Comparison of ENCODE assay signal across 17 cellular contexts in genomic region chr20:61445741-61446140, GRCh38.
DNase-seq lines count a peak whose midpoint lies in the region; TF ChIP-seq lines count a peak whose summit lies in the region.
"Had no signal": no experiment of that assay in that cellular context is flagged by ENCODE, and none has a peak within 500 bp of the region (broad histone marks: within the 10 kb centered on the region; RNA-seq: fewer than 3 reads in every experiment).

No MANE protein-coding gene starts in this region.

- no peak overlapping the region for H3K23ac ChIP-seq in neuronal stem cell (ENCODE audit: low read depth, low read length, poor library complexity)

- H3K27me3 ChIP-seq in endodermal cell (ENCODE audit: control insufficient read depth, insufficient read depth, low read length, poor library complexity, severe bottlenecking) (no peaks in the 10 kb centered on the region), neuronal stem cell (ENCODE audit: control insufficient read depth in 3 of 3, insufficient read depth in 3 of 3, low read depth in 1 of 3, low read length in 3 of 3) (no peaks in the 10 kb centered on the region)

- H3K36me3 Mint-ChIP-seq in endodermal cell (ENCODE audit: low read depth): no peaks in the 10 kb centered on the region
- H3K36me3 Mint-ChIP-seq: CD8-positive, alpha-beta memory T cell had no signal

- H4K8ac ChIP-seq in neuronal stem cell (ENCODE audit: low read depth, low read length): no peak overlapping the region

- no peak overlapping the region for H2BK5ac ChIP-seq in neuronal stem cell (ENCODE audit: low read length)

- DNase-seq in Daoy (ENCODE audit: low read depth): peak; percentile 39
- peak; percentile 11 for DNase-seq in RPMI7951 (ENCODE audit: low read depth)
- DNase-seq in endodermal cell: no peak
- no peak for DNase-seq in neuronal stem cell (ENCODE audit: low spot score)
- no peak for DNase-seq in HUDEP-2 (lab: John Stamatoyannopoulos, UW; ENCODE audit: unreplicated experiment in 76 of 76)
- no peak for DNase-seq in DMS153 treated with DMSO at 0.1 percent for 48 hours (lab: John Stamatoyannopoulos, UW; ENCODE audit: unreplicated experiment)
- no peak for DNase-seq in NCI-H2107 treated with DMSO at 0.1 percent for 48 hours (lab: John Stamatoyannopoulos, UW; ENCODE audit: unreplicated experiment)
- DNase-seq in C1 segment of cervical spinal cord (lab: John Stamatoyannopoulos, UW): no peak
- DNase-seq: Caco-2; CD8-positive, alpha-beta memory T cell; DMS53; GOT3; HCEC 1CT; HFFc6; IMR-90 had no signal

- H2BK120ac ChIP-seq in neuronal stem cell (ENCODE audit: low read depth, low read length): no peak overlapping the region

- H3K79me1 ChIP-seq in neuronal stem cell (ENCODE audit: low read depth, low read length): no peaks in the 10 kb centered on the region

- H3K27ac ChIP-seq in endodermal cell (ENCODE audit: low read depth, low read length) (no peak overlapping the region), neuronal stem cell (replicated peaks; ENCODE audit: low read length) (no peak overlapping the region)
- H3K27ac ChIP-seq: 22Rv1 had no signal

- H3K36me3 ChIP-seq in endodermal cell (ENCODE audit: control insufficient read depth, insufficient read depth, low read length): no peaks in the 10 kb centered on the region
- no peaks in the 10 kb centered on the region for H3K36me3 ChIP-seq in neuronal stem cell (replicated peaks in 1 of 2; ENCODE audit: control insufficient read depth in 2 of 2, insufficient read depth in 2 of 2, low read length in 2 of 2)

- TF ChIP-seq CTCF in endodermal cell (conservative IDR thresholded peaks at IDR 0.05): no peak

- H3K27me3 Mint-ChIP-seq in endodermal cell (ENCODE audit: insufficient read depth): no peaks in the 10 kb centered on the region

- H3K14ac ChIP-seq in neuronal stem cell (ENCODE audit: low read length): no peak overlapping the region

- H3K18ac ChIP-seq in neuronal stem cell (ENCODE audit: low read length): peak overlapping the region; percentile 58

- no peak overlapping the region for H4K91ac ChIP-seq in neuronal stem cell (ENCODE audit: low read depth, low read length, poor library complexity)

- no peak overlapping the region for H3K4me3 Mint-ChIP-seq in endodermal cell
- H3K4me3 Mint-ChIP-seq: CD8-positive, alpha-beta memory T cell; HFFc6 had no signal

- peaks cover 17% of the 10 kb centered on the region for H3K4me1 ChIP-seq in endodermal cell (ENCODE audit: control insufficient read depth, insufficient read depth, low read length)
- H3K4me1 ChIP-seq in neuronal stem cell (ENCODE audit: control insufficient read depth in 2 of 2, insufficient read depth in 1 of 2, low read depth in 1 of 2, low read length in 2 of 2): peaks cover 32 to 34% of the 10 kb centered on the region in 2 donors

- H2AK5ac ChIP-seq in neuronal stem cell (ENCODE audit: low read depth, low read length): peak overlapping the region; percentile 67

- H3K4ac ChIP-seq in neuronal stem cell (ENCODE audit: low read length): no peak overlapping the region

- no peak overlapping the region for H2AFZ ChIP-seq in neuronal stem cell (ENCODE audit: low read length)

- H3K4me2 ChIP-seq in neuronal stem cell (ENCODE audit: insufficient read depth, low read length, poor library complexity, severe bottlenecking): no peak overlapping the region

- H2BK12ac ChIP-seq in neuronal stem cell (ENCODE audit: low read length): peak overlapping the region; percentile 78

- H3K9ac ChIP-seq in endodermal cell (ENCODE audit: extremely low read depth, low read length, poor library complexity, severe bottlenecking): no peak overlapping the region
- H3K9ac ChIP-seq in neuronal stem cell (ENCODE audit: low read depth, low read length, poor library complexity): no peak overlapping the region

- peak overlapping the region; percentile 14 for H3K27ac Mint-ChIP-seq in endodermal cell
- H3K27ac Mint-ChIP-seq: CD8-positive, alpha-beta memory T cell; HFFc6 had no signal

- H2BK15ac ChIP-seq in neuronal stem cell (ENCODE audit: low read length): no peak overlapping the region

- no peak overlapping the region for H3K4me3 ChIP-seq in endodermal cell (ENCODE audit: low read length)
- no peak overlapping the region for H3K4me3 ChIP-seq in neuronal stem cell (ENCODE audit: low read length in 2 of 2)
- H3K4me3 ChIP-seq: GM12878 had no signal

- H3K4me1 Mint-ChIP-seq in endodermal cell: peaks cover 51% of the 10 kb centered on the region
- H3K4me1 Mint-ChIP-seq: CD8-positive, alpha-beta memory T cell had no signal

- H3K9me3 ChIP-seq in endodermal cell (ENCODE audit: control insufficient read depth, low read length) (no peaks in the 10 kb centered on the region), neuronal stem cell (replicated peaks in 1 of 2; ENCODE audit: control insufficient read depth in 2 of 2, insufficient read depth in 1 of 2, low read depth in 1 of 2, low read length in 2 of 2) (no peaks in the 10 kb centered on the region)

- no peaks in the 10 kb centered on the region for H3K9me3 Mint-ChIP-seq in endodermal cell

- 93 to 97% methylated on average over 10 of the region's 10 CpGs for WGBS in endodermal cell (ENCODE audit: insufficient coverage in 1 of 2, insufficient read length in 1 of 2), 2 experiments
- WGBS in neuronal stem cell (ENCODE audit: extremely low coverage in 2 of 2, insufficient read length in 2 of 2, insufficient replicate concordance in 1 of 2), 2 donors: no CpG with 5 or more reads among the region's 10 CpGs

Comparison
In these comparisons a context has a peak if more than half of its experiments do, and no peak if none do; other contexts are left out.
1. DNase-seq: peak in Daoy (single experiment) and RPMI7951 (single experiment); none in endodermal cell (single experiment), neuronal stem cell (single experiment), HUDEP-2 (0 of 76), DMS153 treated with DMSO at 0.1 percent for 48 hours (single experiment), NCI-H2107 treated with DMSO at 0.1 percent for 48 hours (single experiment) and C1 segment of cervical spinal cord (0 of 14).